ENCODE assay signal across 8 cellular contexts in the genomic region with DNA sequence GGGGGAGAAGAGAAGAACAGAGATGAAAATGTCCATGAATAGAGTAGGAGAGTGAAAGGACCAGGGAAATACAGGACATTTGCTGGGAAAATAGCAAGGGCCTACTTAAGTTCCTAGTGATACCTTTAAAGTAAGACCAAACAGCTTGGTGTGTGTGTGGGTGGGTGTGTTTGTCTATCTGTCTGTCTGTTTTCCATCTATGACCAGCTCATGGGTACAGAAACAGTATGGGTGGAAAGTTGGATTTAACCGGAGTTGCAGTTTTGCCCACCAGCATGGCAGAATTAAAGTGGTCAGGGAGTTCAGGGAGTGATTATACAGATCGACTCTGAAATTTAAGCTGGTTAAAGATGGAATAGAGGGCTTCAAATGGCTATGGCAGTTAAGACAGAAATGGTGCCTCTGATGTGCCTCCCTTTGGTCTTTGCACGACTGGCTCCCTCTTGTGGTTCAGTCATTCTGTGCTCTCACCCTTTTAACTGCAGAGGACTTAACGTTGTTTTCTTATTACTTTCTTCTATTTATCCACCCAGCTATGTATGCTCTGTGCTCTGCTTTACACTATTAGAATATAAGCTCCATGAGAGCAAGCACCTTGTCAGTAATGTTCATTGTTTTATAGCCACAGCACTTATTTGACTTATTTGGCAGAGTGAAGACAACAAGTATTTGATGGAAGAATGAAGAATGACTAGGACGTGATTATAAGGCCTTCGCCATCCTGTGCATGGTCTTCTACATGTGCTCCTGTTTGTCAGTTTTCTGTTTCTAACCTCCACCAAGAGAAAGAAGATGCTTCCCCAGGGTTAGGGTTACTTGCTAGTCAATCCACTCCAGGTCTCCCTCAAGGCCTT.
DNase-seq lines count a peak whose midpoint lies in the region; ATAC-seq and TF ChIP-seq lines count a peak whose summit lies in the region.

No MANE protein-coding gene starts in this region.

- no peaks in the 10 kb centered on the region for H3K9me3 Mint-ChIP-seq in type B pancreatic cell

- DNase-seq in CD1c-positive myeloid dendritic cell (ENCODE audit: extremely low spot score): peak; percentile 70
- DNase-seq in NOMO-1 treated with dmso at 0.1 percent for 144 hours (lab: John Stamatoyannopoulos, UW; ENCODE audit: unreplicated experiment): peak; percentile 30
- DNase-seq in activated CD8-positive, alpha-beta memory T cell treated with anti-CD3 and anti-CD28 coated beads, Interleukin-2, amount 50 U/mL, for 1 hour (ENCODE audit: extremely low read depth): peak; percentile 51
- no peak for DNase-seq in type B pancreatic cell (ENCODE audit: extremely low spot score, unreplicated experiment)

- no peak overlapping the region for H3K4me3 ChIP-seq in neural cell (ENCODE audit: low read length)

- H3K4me3 Mint-ChIP-seq in type B pancreatic cell: no peak overlapping the region

- TF ChIP-seq EP300 in neural cell (conservative IDR thresholded peaks at IDR 0.05; ENCODE audit: poor library complexity, severe bottlenecking): no peak

- peak; percentile 80 for ATAC-seq in GM19372 (IDR thresholded peaks at IDR 0.05; ENCODE audit: low read depth, unreplicated experiment)
- peak; percentile 90 for ATAC-seq in HG03571 (IDR thresholded peaks at IDR 0.05; ENCODE audit: unreplicated experiment)
- ATAC-seq in esophagus mucosa: peak; percentile 57

- no peaks in the 10 kb centered on the region for H3K9me2 ChIP-seq in neural cell (ENCODE audit: insufficient read depth, low read length)

- no peaks in the 10 kb centered on the region for H3F3A ChIP-seq in neural cell (ENCODE audit: insufficient read depth, low read length, poor library complexity, severe bottlenecking)

- no peaks in the 10 kb centered on the region for H3K9me3 ChIP-seq in neural cell (ENCODE audit: low read length)

- H3K4me2 ChIP-seq in neural cell (ENCODE audit: low read length): no peak overlapping the region

- no peaks in the 10 kb centered on the region for H3K79me2 ChIP-seq in neural cell (replicated peaks; ENCODE audit: insufficient read depth, low read length)

- no peak overlapping the region for H3K27ac ChIP-seq in neural cell (ENCODE audit: low read length)

- no peaks in the 10 kb centered on the region for H3K27me3 ChIP-seq in neural cell (ENCODE audit: insufficient read depth, low read depth, low read length)

- H3K4me1 Mint-ChIP-seq in type B pancreatic cell (ENCODE audit: unreplicated experiment): no peaks in the 10 kb centered on the region

- no peak overlapping the region for H3K9ac ChIP-seq in neural cell (ENCODE audit: low read length)

- TF ChIP-seq RAD21 in neural cell (conservative IDR thresholded peaks at IDR 0.05): peak; percentile 35

- no peaks in the 10 kb centered on the region for H3K36me3 ChIP-seq in neural cell (ENCODE audit: insufficient read depth, low read length)

- TF ChIP-seq CTCF in neural cell (IDR thresholded peaks at IDR 0.05; ENCODE audit: poor library complexity, severe bottlenecking) (peak; percentile 41), type B pancreatic cell (conservative IDR thresholded peaks at IDR 0.05) (peak; percentile 77)

- no peak overlapping the region for H3K27ac Mint-ChIP-seq in type B pancreatic cell

- H3K36me3 Mint-ChIP-seq in type B pancreatic cell: no peaks in the 10 kb centered on the region

- peaks cover 9% of the 10 kb centered on the region for H3K27me3 Mint-ChIP-seq in type B pancreatic cell

- H2AFZ ChIP-seq in neural cell (ENCODE audit: low read depth, low read length): no peak overlapping the region

- H4K20me1 ChIP-seq in neural cell (ENCODE audit: insufficient read depth): no peaks in the 10 kb centered on the region

TF ChIP-seq in neural cell, 6 proteins besides CTCF, POLR2A, EP300 and RAD21:
- peak; percentile 43 for TF ChIP-seq SMC3 (conservative IDR thresholded peaks at IDR 0.05; ENCODE audit: poor library complexity)
- TF ChIP-seq TAF1 (IDR thresholded peaks at IDR 0.05; ENCODE audit: low read depth): no peak
